Comparison of ENCODE assay signal across 9 cellular contexts in genomic region chr2:239398536-239398935, GRCh38. TPM values are rescaled to one million over a fixed set of nuclear protein-coding genes. Genes with fewer than 3 reads are reported as not detected.
DNase-seq lines count a peak whose midpoint lies in the region; ATAC-seq and TF ChIP-seq lines count a peak whose summit lies in the region.
"Had no signal": no experiment of that assay in that cellular context is flagged by ENCODE, and none has a peak within 500 bp of the region (broad histone marks: within the 10 kb centered on the region; RNA-seq: fewer than 3 reads in every experiment).

No MANE protein-coding gene starts in this region.

- no peak for ATAC-seq in GM21381 (IDR thresholded peaks at IDR 0.05; ENCODE audit: unreplicated experiment)

- DNase-seq in activated naive CD4-positive, alpha-beta T cell treated with anti-CD3 and anti-CD28 coated beads for 36 hours, result peak; percentile 6
- DNase-seq in activated naive CD4-positive, alpha-beta T cell treated with Interleukin-2 at 50 U/mL for 16 hours, result no peak
- DNase-seq in RWPE1 (ENCODE audit: low spot score) (no peak), islet precursor cell (peak; percentile 39), cerebellar nuclear complex (lab: John Stamatoyannopoulos, UW) (no peak)
- no peak for DNase-seq in stimulated activated CD4-positive, alpha-beta T cell treated with anti-CD3 and anti-CD28 coated beads, Interleukin-15, amount 100 ng/mL, for 24 hours
- DNase-seq: central memory CD4-positive, alpha-beta T cell had no signal

- peak overlapping the region in 1 of 5 donors; percentile 23 for H3K9ac ChIP-seq in subcutaneous abdominal adipose tissue (ENCODE audit: low read length in 5 of 5)

- TF ChIP-seq CTCF in RWPE1 (conservative IDR thresholded peaks at IDR 0.05; ENCODE audit: low read depth), result no peak

- H3K9me3 ChIP-seq in subcutaneous abdominal adipose tissue (ENCODE audit: control insufficient read depth in 5 of 5, low read length in 5 of 5), result no peaks in the 10 kb centered on the region

- H3K27me3 Mint-ChIP-seq in activated naive CD4-positive, alpha-beta T cell treated with anti-CD3 and anti-CD28 coated beads for 36 hours (ENCODE audit: low read depth), result no peaks in the 10 kb centered on the region

- no peaks in the 10 kb centered on the region for H3K36me3 ChIP-seq in subcutaneous abdominal adipose tissue (ENCODE audit: control insufficient read depth in 5 of 5, insufficient read depth in 5 of 5, low read length in 5 of 5)

- POLR2A ChIA-PET in RWPE1 (lab: Yijun Ruan, JAX; ENCODE audit: low non-redundant PET), result no interaction called here

- peak overlapping the region; percentile 85 for H3K4me3 Mint-ChIP-seq in activated naive CD4-positive, alpha-beta T cell treated with anti-CD3 and anti-CD28 coated beads for 36 hours

- H3K27ac ChIP-seq in RWPE1 (peak overlapping the region; percentile 49), subcutaneous abdominal adipose tissue (ENCODE audit: low read depth, low read length) (peak overlapping the region; percentile 61)

- no peak overlapping the region for H3K27ac Mint-ChIP-seq in activated naive CD4-positive, alpha-beta T cell treated with anti-CD3 and anti-CD28 coated beads for 36 hours

- no peaks in the 10 kb centered on the region for H3K9me3 Mint-ChIP-seq in activated naive CD4-positive, alpha-beta T cell treated with anti-CD3 and anti-CD28 coated beads for 36 hours

- CTCF ChIA-PET in activated naive CD4-positive, alpha-beta T cell treated with anti-CD3 and anti-CD28 coated beads for 36 hours (lab: Charles Lee), result interaction anchor here (1.0 kb wide), 1 partner anchor 25 kb away, joined by 3 read pairs; no protein-coding TSS in a partner anchor
- CTCF ChIA-PET in RWPE1 (lab: Yijun Ruan, JAX), result no interaction called here

- intact Hi-C loops in activated naive CD4-positive, alpha-beta T cell treated with anti-CD3 and anti-CD28 coated beads for 36 hours (cut with micrococcal nuclease), result no loop called here

- no peaks in the 10 kb centered on the region for H3K27me3 ChIP-seq in subcutaneous abdominal adipose tissue (ENCODE audit: control insufficient read depth in 5 of 5, insufficient read depth in 4 of 5, low read length in 5 of 5)

- peaks cover 0 to 35% (median 32%) of the 10 kb centered on the region in 5 donors for H3K4me1 ChIP-seq in subcutaneous abdominal adipose tissue (ENCODE audit: control insufficient read depth in 5 of 5, insufficient read depth in 5 of 5, low read length in 5 of 5)

- H3K4me3 ChIP-seq in subcutaneous abdominal adipose tissue (ENCODE audit: low read depth in 1 of 5, low read length in 5 of 5), result no peak overlapping the region

- H3K36me3 Mint-ChIP-seq in activated naive CD4-positive, alpha-beta T cell treated with anti-CD3 and anti-CD28 coated beads for 36 hours (ENCODE audit: low read depth), result peaks cover 13% of the 10 kb centered on the region

- peaks cover 49% of the 10 kb centered on the region for H3K4me1 Mint-ChIP-seq in activated naive CD4-positive, alpha-beta T cell treated with anti-CD3 and anti-CD28 coated beads for 36 hours (ENCODE audit: low read depth)

RNA-seq across cellular contexts. Expression of gene HDAC4, which starts 2.3 kb away (rescaled TPM):
- total RNA-seq in activated naive CD4-positive, alpha-beta T cell treated with anti-CD3 and anti-CD28 coated beads for 36 hours, result 10 to 100 TPM; 32.0 to 35.6 TPM

Comparison
In these comparisons a context has a peak if more than half of its experiments do, and no peak if none do; other contexts are left out.
1. DNase-seq: peak in activated naive CD4-positive, alpha-beta T cell treated with anti-CD3 and anti-CD28 coated beads for 36 hours (single experiment) and islet precursor cell (single experiment); none in activated naive CD4-positive, alpha-beta T cell treated with Interleukin-2 at 50 U/mL for 16 hours (single experiment), RWPE1 (single experiment), stimulated activated CD4-positive, alpha-beta T cell treated with anti-CD3 and anti-CD28 coated beads, Interleukin-15, amount 100 ng/mL, for 24 hours (single experiment) and cerebellar nuclear complex (0 of 2).